ENCODE assay signal across 16 cellular contexts in the genomic region with DNA sequence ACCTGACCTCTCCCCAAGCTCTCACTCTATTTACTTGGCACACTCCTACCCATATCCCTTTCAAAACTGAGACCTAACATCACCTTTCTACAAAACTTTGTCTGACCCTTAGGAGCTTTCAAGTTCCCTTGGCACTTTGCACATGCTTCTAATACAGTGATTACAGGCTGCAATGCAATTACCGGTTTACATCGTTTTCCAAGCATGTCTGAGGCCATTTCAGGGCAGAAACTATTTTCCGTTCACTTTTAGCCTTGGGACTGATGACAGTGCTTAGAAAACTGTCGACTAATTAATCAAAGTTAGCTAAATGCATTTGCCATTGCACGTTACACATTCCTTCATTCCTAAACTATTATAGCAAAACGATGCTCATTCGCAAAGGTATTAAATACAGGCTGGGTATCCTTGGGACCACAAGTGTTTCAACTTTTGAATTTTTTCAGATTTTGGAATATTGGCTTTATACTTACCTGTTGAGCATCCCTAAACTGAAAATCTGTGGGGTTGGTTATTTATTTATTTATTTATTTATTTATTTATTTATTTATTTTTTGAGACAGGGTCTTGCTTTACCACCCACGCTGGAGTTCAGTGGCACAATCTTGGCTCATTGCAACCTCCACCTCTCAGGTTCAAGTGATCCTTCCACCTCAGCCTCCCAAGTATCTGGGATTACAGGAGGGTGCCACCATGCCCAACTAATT. TPM values are rescaled to one million over a fixed set of nuclear protein-coding genes. Genes with fewer than 3 reads are reported as not detected.
DNase-seq lines count a peak whose midpoint lies in the region; ATAC-seq and TF ChIP-seq lines count a peak whose summit lies in the region.
"Had no signal": no experiment of that assay in that cellular context is flagged by ENCODE, and none has a peak within 500 bp of the region (broad histone marks: within the 10 kb centered on the region; RNA-seq: fewer than 3 reads in every experiment).

No MANE protein-coding gene starts in this region.

- no peak overlapping the region for H3K27ac ChIP-seq in DND-41 (ENCODE audit: low read length)
- no peak overlapping the region for H3K27ac ChIP-seq in Karpas-422 (ENCODE audit: low read length)
- no peak overlapping the region for H3K27ac ChIP-seq in trophoblast cell (ENCODE audit: low read depth, low read length)
- H3K27ac ChIP-seq: A549 had no signal

- H3K4ac ChIP-seq in trophoblast cell (ENCODE audit: low read depth, low read length) = peak overlapping the region; percentile 84

- H2BK12ac ChIP-seq in trophoblast cell (ENCODE audit: low read length) = no peak overlapping the region

- H2AFZ ChIP-seq in DND-41 (ENCODE audit: low read depth, low read length) = no peak overlapping the region
- H2AFZ ChIP-seq in Karpas-422 (ENCODE audit: low read length) = no peak overlapping the region
- H2AFZ ChIP-seq in trophoblast cell (ENCODE audit: insufficient read depth, low read length, poor library complexity) = no peak overlapping the region

- H3K9ac ChIP-seq in DND-41 (ENCODE audit: low read depth, low read length) = no peak overlapping the region
- no peak overlapping the region for H3K9ac ChIP-seq in Karpas-422 (ENCODE audit: low read length)
- H3K9ac ChIP-seq in trophoblast cell (ENCODE audit: low read length) = no peak overlapping the region

- H3K4me2 ChIP-seq in DND-41 (ENCODE audit: insufficient read depth, low read length) = peak overlapping the region; percentile 92; the same call in 1 of the 2 replicates
- H3K4me2 ChIP-seq in Karpas-422 (ENCODE audit: low read depth, low read length, poor library complexity, severe bottlenecking) = no peak overlapping the region
- no peak overlapping the region for H3K4me2 ChIP-seq in trophoblast cell (ENCODE audit: low read length)
- H3K4me2 ChIP-seq: A549 had no signal

- H3K27ac Mint-ChIP-seq in brain = no peak overlapping the region

- no peak overlapping the region for H2AK5ac ChIP-seq in trophoblast cell (ENCODE audit: low read length)

- peaks cover 69% of the 10 kb centered on the region for H3K4me1 Mint-ChIP-seq in brain

- H3K4me1 ChIP-seq in DND-41 (ENCODE audit: insufficient read depth, low read length) = peaks cover 32% of the 10 kb centered on the region
- peaks cover 42% of the 10 kb centered on the region for H3K4me1 ChIP-seq in Karpas-422 (ENCODE audit: low read length)
- peaks cover 0 to 5% of the 10 kb centered on the region in 2 experiments for H3K4me1 ChIP-seq in trophoblast cell (ENCODE audit: control insufficient read depth in 1 of 2, insufficient read depth in 2 of 2, low read length in 2 of 2)

- no peak overlapping the region for H2BK120ac ChIP-seq in trophoblast cell (ENCODE audit: insufficient read depth, low read length, poor library complexity)

- no peak overlapping the region for H4K8ac ChIP-seq in trophoblast cell (ENCODE audit: low read depth, low read length)

- no peak overlapping the region for H3K4me3 ChIP-seq in DND-41 (ENCODE audit: low read depth in 1 of 2, low read length in 2 of 2)
- H3K4me3 ChIP-seq in Karpas-422 (ENCODE audit: low read length) = no peak overlapping the region
- no peak overlapping the region for H3K4me3 ChIP-seq in trophoblast cell (ENCODE audit: low read depth, low read length)
- H3K4me3 ChIP-seq: A549, K562 had no signal

- peaks cover 37% of the 10 kb centered on the region for H3K36me3 ChIP-seq in DND-41 (ENCODE audit: insufficient read depth, low read length)
- peaks cover 30% of the 10 kb centered on the region for H3K36me3 ChIP-seq in Karpas-422 (ENCODE audit: insufficient read depth, low read length)
- H3K36me3 ChIP-seq in trophoblast cell (ENCODE audit: control insufficient read depth in 1 of 2, insufficient read depth in 2 of 2, low read length in 2 of 2) = peaks cover 3 to 10% of the 10 kb centered on the region in 2 experiments

- peak overlapping the region; percentile 8 for H3K23ac ChIP-seq in trophoblast cell (ENCODE audit: low read length)

- H3K27me3 ChIP-seq in DND-41 (ENCODE audit: insufficient read depth, low read length, poor library complexity) = no peaks in the 10 kb centered on the region
- no peaks in the 10 kb centered on the region for H3K27me3 ChIP-seq in Karpas-422 (ENCODE audit: low read length)
- no peaks in the 10 kb centered on the region for H3K27me3 ChIP-seq in trophoblast cell (ENCODE audit: insufficient read depth, low read length)

- peaks cover 12% of the 10 kb centered on the region for H3K27me3 Mint-ChIP-seq in brain

- H4K20me1 ChIP-seq in DND-41 (ENCODE audit: insufficient read depth, low read length) (peaks cover 21% of the 10 kb centered on the region; the same call in 1 of the 2 replicates), Karpas-422 (ENCODE audit: insufficient read depth, low read depth, low read length) (0 out of 2 replicates have a peak, but pooled peaks cover 5% of the 10 kb centered on the region)

- ATAC-seq in DND-41 (ENCODE audit: insufficient read depth, low read depth) = no peak
- ATAC-seq in HG02970 (IDR thresholded peaks at IDR 0.05; ENCODE audit: low FRiP score, unreplicated experiment) = no peak
- ATAC-seq in HG03159 (IDR thresholded peaks at IDR 0.05; ENCODE audit: unreplicated experiment) = no peak
- ATAC-seq: A549, K562 had no signal

- no peak overlapping the region for H4K12ac ChIP-seq in trophoblast cell (ENCODE audit: low read depth, low read length)

- in situ Hi-C loops in GM13976 (cut with MboI; ENCODE audit: low sequenced_read_pairs, unreplicated experiment) = no loop called here

- H4K91ac ChIP-seq in trophoblast cell (ENCODE audit: low read depth, low read length) = no peak overlapping the region

- H3K79me2 ChIP-seq in DND-41 (ENCODE audit: insufficient read depth, low read length) = peaks cover 95% of the 10 kb centered on the region
- peaks cover 96% of the 10 kb centered on the region for H3K79me2 ChIP-seq in Karpas-422 (ENCODE audit: low read length)
- peaks cover 12% of the 10 kb centered on the region for H3K79me2 ChIP-seq in trophoblast cell (ENCODE audit: control insufficient read depth, insufficient read depth, low read length, poor library complexity)

- H3K18ac ChIP-seq in trophoblast cell (ENCODE audit: low read length) = no peak overlapping the region

- H3K4me3 Mint-ChIP-seq in brain = peak overlapping the region in 3 of 5 experiments; percentile 2 to 77 (median 2)
- H3K4me3 Mint-ChIP-seq: CD14-positive monocyte had no signal

- H3K9me3 ChIP-seq in DND-41 (ENCODE audit: insufficient read depth, low read length, severe bottlenecking) (no peaks in the 10 kb centered on the region), Karpas-422 (ENCODE audit: low read length) (no peaks in the 10 kb centered on the region), trophoblast cell (ENCODE audit: insufficient read depth, low read depth, low read length) (no peaks in the 10 kb centered on the region)
- H3K9me3 ChIP-seq: A549 had no signal

- no peak overlapping the region for H2BK5ac ChIP-seq in trophoblast cell (ENCODE audit: low read depth, low read length, poor library complexity)

- peaks cover 9% of the 10 kb centered on the region for H3K79me1 ChIP-seq in trophoblast cell (ENCODE audit: low read length)

- peaks cover 48% of the 10 kb centered on the region for H3K36me3 Mint-ChIP-seq in brain

- WGBS in trophoblast cell (ENCODE audit: extremely low coverage, insufficient coverage, insufficient read length) = no CpG with 5 or more reads among the region's 8 CpGs

- no peak overlapping the region for H3K14ac ChIP-seq in trophoblast cell (ENCODE audit: low read length)

- no peak for TF ChIP-seq CTCF in DND-41 (IDR thresholded peaks at IDR 0.05; ENCODE audit: borderline replicate concordance, extremely low read depth, low read length, poor library complexity, severe bottlenecking)
- no peak for TF ChIP-seq CTCF in brain (conservative IDR thresholded peaks at IDR 0.05)
- no peak for TF ChIP-seq CTCF in GM13976 (IDR thresholded peaks at IDR 0.05; ENCODE audit: borderline replicate concordance, control extremely low read depth, extremely low read depth, insufficient read depth, missing control alignments)

- no peaks in the 10 kb centered on the region for H3K9me2 ChIP-seq in Karpas-422 (replicated peaks; ENCODE audit: insufficient read depth, low read length)

- H3K9me3 Mint-ChIP-seq in brain = no peaks in the 10 kb centered on the region
- H3K9me3 Mint-ChIP-seq: CD14-positive monocyte had no signal

- DNase-seq in DND-41 (no peak), Karpas-422 (peak; percentile 25), trophoblast cell (peak; percentile 80 to 83), NCI-H1105 treated with DMSO at 0.1 percent for 48 hours (lab: John Stamatoyannopoulos, UW) (no peak), GM13976 (ENCODE audit: low spot score) (no peak)
- DNase-seq: DMS 273 treated with DMSO at 0.1 percent for 48 hours, DMS79 treated with DMSO at 0.1 percent for 48 hours, GDM1, HCEC 1CT, Kasumi-1 had no signal

RNA-seq across cellular contexts. Expression of a gene that starts 3.3 kb away (rescaled TPM):
- total RNA-seq in Karpas-422 (2014; rRNA removed; shearing (Covaris generic); ENCODE audit: low replicate concordance) = 15.9 and 27.7 TPM in 2 replicates
- polyA plus RNA-seq in brain (ENCODE audit: insufficient read depth, low read depth, low replicate concordance) = 41.9 TPM
- polyA plus RNA-seq in trophoblast cell (2013) = 45.9 and 46.1 TPM in 2 replicates

RNA-seq across cellular contexts. Expression of a gene that starts 3.4 kb away (rescaled TPM):
- total RNA-seq in Karpas-422 (2014; rRNA removed; shearing (Covaris generic); ENCODE audit: low replicate concordance) = 21.1 and 50.9 TPM in 2 replicates
- polyA plus RNA-seq in brain (ENCODE audit: insufficient read depth, low read depth, low replicate concordance) = 29.6 TPM
- 29.7 and 32.4 TPM in 2 replicates for polyA plus RNA-seq in trophoblast cell (2013)

Comparison
In these comparisons a context has a peak if more than half of its experiments do, and no peak if none do; other contexts are left out.
1. DNase-seq: peak in Karpas-422 (single experiment) and trophoblast cell (2 of 2); none in DND-41 (single experiment), NCI-H1105 treated with DMSO at 0.1 percent for 48 hours (single experiment) and GM13976 (single experiment).